In genomic region chr13:44470623-44471562, GRCh38 we compare ENCODE assay signal across 7 cellular contexts.
DNase-seq lines count a peak whose midpoint lies in the region; TF ChIP-seq lines count a peak whose summit lies in the region.

No MANE protein-coding gene starts in this region.

- H3K27ac Mint-ChIP-seq in osteocyte (ENCODE audit: unreplicated experiment) = peak overlapping the region; percentile 39
- no peak overlapping the region for H3K27ac Mint-ChIP-seq in activated T-helper 1 cell treated with anti-CD3 and anti-CD28 coated beads, Interleukin-12 subunit alpha, Interleukin-12 subunit beta, Interleukin-2, Interleukin-4 antibody, amounts not matched to agents 30 ng/mL and 10 ng/mL and 1 ng/mL, durations not matched to agents 14 hours and 24 hours and 36 hours

- TF ChIP-seq CTCF in GM12874 (IDR thresholded peaks at IDR 0.05; ENCODE audit: insufficient read depth, low read depth, low read length) = 0 out of 2 replicates have a peak, but pooled peaks have one; percentile 2
- TF ChIP-seq CTCF in osteocyte (IDR thresholded peaks at IDR 0.05) = peak; percentile 59

- H3K4me1 Mint-ChIP-seq in osteocyte (ENCODE audit: unreplicated experiment) = peaks cover 37% of the 10 kb centered on the region
- H3K4me1 Mint-ChIP-seq in activated T-helper 1 cell treated with anti-CD3 and anti-CD28 coated beads, Interleukin-12 subunit alpha, Interleukin-12 subunit beta, Interleukin-2, Interleukin-4 antibody, amounts not matched to agents 30 ng/mL and 10 ng/mL and 1 ng/mL, durations not matched to agents 14 hours and 24 hours and 36 hours (ENCODE audit: low read depth) = no peaks in the 10 kb centered on the region

- no peaks in the 10 kb centered on the region for H3K9me3 Mint-ChIP-seq in osteocyte (ENCODE audit: unreplicated experiment)
- H3K9me3 Mint-ChIP-seq in activated T-helper 1 cell treated with anti-CD3 and anti-CD28 coated beads, Interleukin-12 subunit alpha, Interleukin-12 subunit beta, Interleukin-2, Interleukin-4 antibody, amounts not matched to agents 30 ng/mL and 10 ng/mL and 1 ng/mL, durations not matched to agents 14 hours and 24 hours and 36 hours = no peaks in the 10 kb centered on the region

- intact Hi-C loops in activated T-helper 1 cell treated with anti-CD3 and anti-CD28 coated beads, Interleukin-12 subunit alpha, Interleukin-12 subunit beta, Interleukin-2, Interleukin-4 antibody, amounts not matched to agents 30 ng/mL and 10 ng/mL and 1 ng/mL, durations not matched to agents 14 hours and 24 hours and 36 hours (cut with micrococcal nuclease) = loop anchor here (1.0 kb wide), 2 partner anchors 421 to 566 kb away; no protein-coding TSS in a partner anchor

- DNase-seq in NCI-H2227 treated with DMSO at 0.1 percent for 48 hours (lab: John Stamatoyannopoulos, UW) (peak; percentile 3), cerebellum (ENCODE audit: low spot score) (peak; percentile 22), osteocyte (ENCODE audit: extremely low spot score, unreplicated experiment) (no peak), GOT3 (lab: John Stamatoyannopoulos, UW) (no peak)
- DNase-seq in stimulated activated CD4-positive, alpha-beta T cell treated with anti-CD3 and anti-CD28 coated beads, Interleukin-12 subunit alpha, Interleukin-12 subunit beta, amount 100 ng/mL, for 4 hours = no peak
- DNase-seq in activated T-helper 1 cell treated with anti-CD3 and anti-CD28 coated beads, Interleukin-12 subunit alpha, Interleukin-12 subunit beta, Interleukin-2, Interleukin-4 antibody, amounts not matched to agents 30 ng/mL and 10 ng/mL and 1 ng/mL, durations not matched to agents 14 hours and 24 hours and 36 hours (ENCODE audit: low spot score) = no peak

- no peaks in the 10 kb centered on the region for H3K27me3 Mint-ChIP-seq in osteocyte (ENCODE audit: unreplicated experiment)
- peaks cover 8% of the 10 kb centered on the region for H3K27me3 Mint-ChIP-seq in activated T-helper 1 cell treated with anti-CD3 and anti-CD28 coated beads, Interleukin-12 subunit alpha, Interleukin-12 subunit beta, Interleukin-2, Interleukin-4 antibody, amounts not matched to agents 30 ng/mL and 10 ng/mL and 1 ng/mL, durations not matched to agents 14 hours and 24 hours and 36 hours (ENCODE audit: insufficient read depth)

- H3K36me3 Mint-ChIP-seq in osteocyte (ENCODE audit: unreplicated experiment) = peaks cover 3% of the 10 kb centered on the region
- H3K36me3 Mint-ChIP-seq in activated T-helper 1 cell treated with anti-CD3 and anti-CD28 coated beads, Interleukin-12 subunit alpha, Interleukin-12 subunit beta, Interleukin-2, Interleukin-4 antibody, amounts not matched to agents 30 ng/mL and 10 ng/mL and 1 ng/mL, durations not matched to agents 14 hours and 24 hours and 36 hours (ENCODE audit: low read depth) = no peaks in the 10 kb centered on the region

- H3K4me3 Mint-ChIP-seq in osteocyte (ENCODE audit: unreplicated experiment) = no peak overlapping the region
- no peak overlapping the region for H3K4me3 Mint-ChIP-seq in activated T-helper 1 cell treated with anti-CD3 and anti-CD28 coated beads, Interleukin-12 subunit alpha, Interleukin-12 subunit beta, Interleukin-2, Interleukin-4 antibody, amounts not matched to agents 30 ng/mL and 10 ng/mL and 1 ng/mL, durations not matched to agents 14 hours and 24 hours and 36 hours

Comparison
In these comparisons a context has a peak if more than half of its experiments do, and no peak if none do; other contexts are left out.
1. DNase-seq: peak in NCI-H2227 treated with DMSO at 0.1 percent for 48 hours (single experiment) and cerebellum (single experiment); none in osteocyte (single experiment), stimulated activated CD4-positive, alpha-beta T cell treated with anti-CD3 and anti-CD28 coated beads, Interleukin-12 subunit alpha, Interleukin-12 subunit beta, amount 100 ng/mL, for 4 hours (single experiment), activated T-helper 1 cell treated with anti-CD3 and anti-CD28 coated beads, Interleukin-12 subunit alpha, Interleukin-12 subunit beta, Interleukin-2, Interleukin-4 antibody, amounts not matched to agents 30 ng/mL and 10 ng/mL and 1 ng/mL, durations not matched to agents 14 hours and 24 hours and 36 hours (single experiment) and GOT3 (single experiment).